Comparison of ENCODE assay signal across 9 cellular contexts in genomic region chr12:33438890-33439586, GRCh38. TPM values are rescaled to one million over a fixed set of nuclear protein-coding genes. Genes with fewer than 3 reads are reported as not detected.
DNase-seq lines count a peak whose midpoint lies in the region; ATAC-seq, FAIRE-seq and TF ChIP-seq lines count a peak whose summit lies in the region.
"Had no signal": no experiment of that assay in that cellular context is flagged by ENCODE, and none has a peak within 500 bp of the region (broad histone marks: within the 10 kb centered on the region; RNA-seq: fewer than 3 reads in every experiment).

No MANE protein-coding gene starts in this region.

- no peak overlapping the region for H3K9ac ChIP-seq in GM12878 (ENCODE audit: control insufficient read depth, insufficient read depth, low read length)

- POLR2A ChIA-PET in GM12878 (lab: Charles Lee), result no interaction called here

- no peaks in the 10 kb centered on the region for H3K79me2 ChIP-seq in GM12878 (ENCODE audit: control insufficient read depth, insufficient read depth, low read length)

- no peak for DNase-seq in activated T-cell treated with anti-CD3 and anti-CD28 coated beads, Interleukin-2, amount 50 U/mL, for 4 hours
- no peak for DNase-seq in activated T-cell treated with anti-CD3 and anti-CD28 coated beads for 4 hours
- no peak for DNase-seq in GM12878 (ENCODE audit: low read depth, low spot score)
- DNase-seq in iPS-NIHi7 (ENCODE audit: extremely low spot score), result peak; percentile 48
- DNase-seq in stimulated activated naive CD8-positive, alpha-beta T cell treated with anti-CD3 and anti-CD28 coated beads, Interleukin-15, Interleukin-2, amounts not matched to agents 100 U/mL and 50 U/mL, for 24 hours, result peak; percentile 5
- no peak for DNase-seq in NCI-H2227 treated with DMSO at 0.1 percent for 48 hours (lab: John Stamatoyannopoulos, UW)
- DNase-seq: activated B cell treated with CpG ODN at 0.5 μM for 24 hours had no signal

- peaks cover 0 to 7% of the 10 kb centered on the region in 2 experiments; a peak in 2 of 4 replicates for H3K27me3 ChIP-seq in GM12878 (replicated peaks in 1 of 2; ENCODE audit: control insufficient read depth in 2 of 2, insufficient read depth in 2 of 2, low read length in 1 of 2)

- RAD21 ChIA-PET in GM12878 (lab: Charles Lee; ENCODE audit: unreplicated experiment), result no interaction called here

- H3K9me3 Mint-ChIP-seq in activated T-cell treated with anti-CD3 and anti-CD28 coated beads, Interleukin-2, amount 50 U/mL, for 4 hours, result no peaks in the 10 kb centered on the region
- H3K9me3 Mint-ChIP-seq: activated B cell treated with CpG ODN at 0.5 μM for 24 hours had no signal

- WGBS in GM12878 (ENCODE audit: insufficient coverage, insufficient replicate concordance, low lambda C conversion rate, missing lambda C conversion rate), result 76% methylated on average over 58 of the region's 67 CpGs

- no peaks in the 10 kb centered on the region for H3K36me3 Mint-ChIP-seq in activated T-cell treated with anti-CD3 and anti-CD28 coated beads, Interleukin-2, amount 50 U/mL, for 4 hours (ENCODE audit: insufficient read depth)

- TF ChIP-seq RAD21 in GM12878 (IDR thresholded peaks at IDR 0.05; ENCODE audit: insufficient read depth, low read depth, low read length), result no peak

- intact Hi-C loops in GM12878 (cut with micrococcal nuclease; ENCODE audit: unreplicated experiment), result no loop called here

- FAIRE-seq in GM12878 (lab: Jason Lieb, UNC), result no peak

- in situ Hi-C loops in GM12878 (cut with MboI), result no loop called here

- peak overlapping the region; percentile 21 for H3K4me2 ChIP-seq in GM12878 (ENCODE audit: control insufficient read depth, insufficient read depth)

- no peak overlapping the region for H3K27ac ChIP-seq in GM12878 (ENCODE audit: control insufficient read depth, insufficient read depth)

- H3K4me3 ChIP-seq in GM12878, result no peak overlapping the region

- no peaks in the 10 kb centered on the region for H3K36me3 ChIP-seq in GM12878 (ENCODE audit: control insufficient read depth in 2 of 2, insufficient read depth in 2 of 2, low read length in 1 of 2)

- TF ChIP-seq CTCF in GM12878 (IDR thresholded peaks at IDR 0.05 in 2 of 3, conservative IDR thresholded peaks at IDR 0.05 in 1 of 3; ENCODE audit: control insufficient read depth in 2 of 3, extremely low read depth in 1 of 3, insufficient read depth in 1 of 3, low read depth in 3 of 3, low read length in 3 of 3), result no peak

- H3K27me3 Mint-ChIP-seq in activated T-cell treated with anti-CD3 and anti-CD28 coated beads, Interleukin-2, amount 50 U/mL, for 4 hours (ENCODE audit: low read depth), result peaks cover 28% of the 10 kb centered on the region

- SMC1A ChIA-PET in GM12878 (lab: Charles Lee; ENCODE audit: uncharacterized antibody, unreplicated experiment), result no interaction called here

- CTCF ChIA-PET in GM12878 (lab: Yijun Ruan, JAX), result no interaction called here

- no peaks in the 10 kb centered on the region; the same call in 2 of the 3 replicates for H3K9me3 ChIP-seq in GM12878 (replicated peaks; ENCODE audit: control insufficient read depth, insufficient read depth, low read length)

- peaks cover 4% of the 10 kb centered on the region for H3K4me1 Mint-ChIP-seq in activated T-cell treated with anti-CD3 and anti-CD28 coated beads, Interleukin-2, amount 50 U/mL, for 4 hours (ENCODE audit: low read depth)

- H4K20me1 ChIP-seq in GM12878 (ENCODE audit: control insufficient read depth, insufficient read depth), result no peaks in the 10 kb centered on the region

- no peak for TF ChIP-seq EP300 in GM12878 (IDR thresholded peaks at IDR 0.05; ENCODE audit: borderline replicate concordance in 1 of 2, control insufficient read depth in 1 of 2, low read depth in 2 of 2, low read length in 2 of 2)

- TF ChIP-seq POLR2A in GM12878 (IDR thresholded peaks at IDR 0.05; ENCODE audit: low read depth, low read length), result no peak

- ATAC-seq in activated T-cell treated with anti-CD3 and anti-CD28 coated beads, Interleukin-2, amount 50 U/mL, for 4 hours, result peak in 1 of 2 donors; percentile 27
- ATAC-seq in GM12878 (no peak), HG03175 (IDR thresholded peaks at IDR 0.05; ENCODE audit: unreplicated experiment) (no peak), HG02642 (IDR thresholded peaks at IDR 0.05; ENCODE audit: poor library complexity, unreplicated experiment) (no peak)
- ATAC-seq in stimulated activated naive CD8-positive, alpha-beta T cell treated with anti-CD3 and anti-CD28 coated beads, Interleukin-15, Interleukin-2, amounts not matched to agents 100 U/mL and 50 U/mL, for 24 hours, result no peak

- no TSS peak for BruUV-seq in GM12878 (replicated peaks; lab: Mats Ljungman, UMichigan)

- H3K4me1 ChIP-seq in GM12878 (ENCODE audit: control insufficient read depth, insufficient read depth, low read length), result no peaks in the 10 kb centered on the region

- peak overlapping the region; percentile 29 for H3K4me3 Mint-ChIP-seq in activated T-cell treated with anti-CD3 and anti-CD28 coated beads, Interleukin-2, amount 50 U/mL, for 4 hours
- H3K4me3 Mint-ChIP-seq: activated B cell treated with CpG ODN at 0.5 μM for 24 hours had no signal

- H2AFZ ChIP-seq in GM12878 (ENCODE audit: control insufficient read depth, low read depth, low read length), result no peak overlapping the region

TF ChIP-seq in GM12878, 131 proteins besides CTCF, POLR2A, EP300 and RAD21:
- TF ChIP-seq NFYA (IDR thresholded peaks at IDR 0.05; ENCODE audit: borderline replicate concordance, low read depth, low read length) (no peak), ZNF687 (IDR thresholded peaks at IDR 0.05) (no peak), MYC (IDR thresholded peaks at IDR 0.05; ENCODE audit: insufficient read depth, insufficient read length, insufficient replicate concordance, low read length, severe bottlenecking) (no peak), HDGF (IDR thresholded peaks at IDR 0.05) (no peak), FOXM1 (IDR thresholded peaks at IDR 0.05; ENCODE audit: low read depth, low read length) (no peak), SMAD1 (IDR thresholded peaks at IDR 0.05; ENCODE audit: low read depth, partially characterized antibody) (no peak), MLLT1 (IDR thresholded peaks at IDR 0.05) (no peak)

RNA-seq across cellular contexts. Expression of gene SYT10, which starts 0.6 kb away (rescaled TPM):
- not detected for total RNA-seq in activated T-cell treated with anti-CD3 and anti-CD28 coated beads, Interleukin-2, amount 50 U/mL, for 4 hours
- not detected in 2 replicates for total RNA-seq in GM12878 (2013; cell fraction: nucleolus; rRNA removed)
- total RNA-seq in GM12878 (2014; rRNA removed) (not detected in 2 replicates), GM12878 (2014; rRNA removed; fragmentation: Illumina TruSeq; extraction: Trizol) (not detected in 2 replicates), GM12878 (2021) (0.05 TPM in 1 of 2 replicates, not detected in the other)
- polyA plus RNA-seq in GM12878 (2011; ENCODE audit: low read depth), result not detected
- polyA plus RNA-seq in GM12878 (2011; rRNA removed) (not detected in 2 replicates), GM12878 (2014; fragmentation: Illumina TruSeq; extraction: Trizol) (not detected in 2 replicates), GM12878 (2014; fragmentation: Nextera tagmentation; extraction: Ambion mirVana) (not detected), GM12878 (2014; rRNA removed) (not detected in 2 replicates), GM12878 (2016; fragmentation: Nextera tagmentation; extraction: Ambion mirVana) (not detected)
- polyA plus RNA-seq in GM12878 (2011; cell fraction: cytosol; rRNA removed), result not detected in 2 replicates
- polyA plus RNA-seq in GM12878 (2011; cell fraction: nucleus; rRNA removed), result not detected in 2 replicates
- polyA plus RNA-seq in GM12878 (2012), result not detected in 2 replicates
- not detected in 2 replicates for polyA minus RNA-seq in GM12878 (2011; rRNA and poly(A)+ RNA removed)
- polyA minus RNA-seq in GM12878 (2011; cell fraction: cytosol; rRNA and poly(A)+ RNA removed), result not detected in 2 replicates
- polyA minus RNA-seq in GM12878 (2011; cell fraction: nucleus; rRNA and poly(A)+ RNA removed), result not detected in 2 replicates
- total RNA-seq: activated B cell treated with CpG ODN at 0.5 μM for 24 hours had no signal

Comparison
In these comparisons a context has a peak if more than half of its experiments do, and no peak if none do; other contexts are left out.
1. DNase-seq: peak in iPS-NIHi7 (single experiment) and stimulated activated naive CD8-positive, alpha-beta T cell treated with anti-CD3 and anti-CD28 coated beads, Interleukin-15, Interleukin-2, amounts not matched to agents 100 U/mL and 50 U/mL, for 24 hours (single experiment); none in activated T-cell treated with anti-CD3 and anti-CD28 coated beads, Interleukin-2, amount 50 U/mL, for 4 hours (single experiment), activated T-cell treated with anti-CD3 and anti-CD28 coated beads for 4 hours (single experiment), GM12878 (single experiment) and NCI-H2227 treated with DMSO at 0.1 percent for 48 hours (single experiment).